8 cellular contexts compared by ENCODE assay signal in the genomic region with DNA sequence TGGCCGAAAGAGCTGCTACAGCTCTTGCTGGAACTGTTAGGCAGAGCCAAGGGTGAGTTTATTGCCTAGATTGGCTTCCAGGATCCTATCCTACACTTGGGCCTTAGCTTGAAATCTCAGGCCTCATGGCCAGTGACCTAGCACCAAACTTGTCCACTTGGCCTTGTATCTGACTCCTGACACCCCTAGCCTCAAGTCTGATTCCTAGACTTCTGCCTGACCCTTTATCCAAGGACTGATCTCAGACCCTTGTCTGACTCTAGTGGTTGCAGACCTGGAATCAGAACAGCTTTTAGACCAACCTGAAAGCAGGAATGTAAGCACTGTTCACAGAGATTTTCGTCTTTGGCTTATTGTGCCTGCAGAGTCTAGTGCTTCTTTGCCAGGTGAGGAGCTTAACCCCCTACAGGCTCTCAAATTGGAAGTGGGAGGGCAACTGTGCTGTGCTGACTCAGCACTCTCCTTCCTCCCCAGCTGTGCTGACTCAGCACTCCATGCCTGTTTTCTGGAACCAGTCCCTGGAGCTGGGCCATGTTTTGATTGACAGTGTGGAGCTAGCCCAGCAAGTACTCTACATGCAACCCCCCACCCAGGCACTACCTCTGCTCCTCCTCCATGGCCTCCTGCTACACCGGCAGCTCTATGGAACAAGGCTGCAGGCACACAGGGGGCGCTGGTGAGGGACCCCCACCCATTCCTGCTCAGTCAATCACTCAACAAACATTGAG. TPM values are rescaled to one million over a fixed set of nuclear protein-coding genes. Genes with fewer than 3 reads are reported as not detected.
A peak's percentile ranks its signal among the peaks of the same experiment; 100 is the strongest.
DNase-seq lines count a peak whose midpoint lies in the region; ATAC-seq, FAIRE-seq and TF ChIP-seq lines count a peak whose summit lies in the region.

No MANE protein-coding gene starts in this region.

- H3K4me3 ChIP-seq in astrocyte (ENCODE audit: insufficient read depth, low read depth, low read length), result no peak overlapping the region

- H3K79me2 ChIP-seq in astrocyte (ENCODE audit: insufficient read depth, low read length), result no peaks in the 10 kb centered on the region

- TF ChIP-seq CTCF in astrocyte (IDR thresholded peaks at IDR 0.05; ENCODE audit: insufficient read depth, low read depth, low read length), result no peak

- peaks cover 2% of the 10 kb centered on the region for H3K36me3 ChIP-seq in astrocyte (ENCODE audit: insufficient read depth, low read length)

- H3K36me3 Mint-ChIP-seq in astrocyte (ENCODE audit: low read depth, unreplicated experiment), result peaks cover 16% of the 10 kb centered on the region

- H3K4me2 ChIP-seq in astrocyte (ENCODE audit: low read length), result peak overlapping the region; percentile 9

- peak; percentile 27 for DNase-seq in ACHN
- peak; percentile 47 for DNase-seq in HCEC 1CT
- DNase-seq in astrocyte (ENCODE audit: low read depth), result peak; percentile 58
- DNase-seq in islet precursor cell, result peak; percentile 61
- DNase-seq in activated CD4-positive, alpha-beta T cell treated with anti-CD3 and anti-CD28 coated beads for 1 hour, result no peak
- no peak for DNase-seq in activated naive CD4-positive, alpha-beta T cell treated with Interleukin-2 at 50 U/mL for 16 hours
- DNase-seq in COLO829 (ENCODE audit: low spot score), result no peak

- no peaks in the 10 kb centered on the region for H3K9me3 ChIP-seq in astrocyte (ENCODE audit: insufficient read depth, low read depth, low read length)

- in situ Hi-C loops in ACHN (cut with HindIII; ENCODE audit: low pct_ligation_motif_present, low pct_unique_long_range_greater_than_20kb, low sequenced_read_pairs), result no loop called here

- ATAC-seq in HG02870 (IDR thresholded peaks at IDR 0.05; ENCODE audit: unreplicated experiment), result no peak

- FAIRE-seq in astrocyte (lab: Jason Lieb, UNC), result peak; percentile 52

- peaks cover 17% of the 10 kb centered on the region for H4K20me1 ChIP-seq in astrocyte (ENCODE audit: insufficient read depth, low read length)

- peaks cover 17% of the 10 kb centered on the region for H3K4me1 Mint-ChIP-seq in astrocyte (ENCODE audit: low read depth, unreplicated experiment)

- H3K4me1 ChIP-seq in astrocyte (ENCODE audit: insufficient read depth, low read length), result peaks cover 14% of the 10 kb centered on the region

- peak overlapping the region; percentile 34 for H3K4me3 Mint-ChIP-seq in astrocyte (ENCODE audit: unreplicated experiment)

- no peaks in the 10 kb centered on the region for H3K27me3 ChIP-seq in astrocyte (ENCODE audit: insufficient read depth, low read length)

- H3K27ac ChIP-seq in astrocyte (ENCODE audit: low read depth, low read length), result no peak overlapping the region

- peaks cover 3% of the 10 kb centered on the region for H3K27me3 Mint-ChIP-seq in astrocyte (ENCODE audit: low read depth, unreplicated experiment)

- H3K9me3 Mint-ChIP-seq in astrocyte (ENCODE audit: unreplicated experiment), result peaks cover 3% of the 10 kb centered on the region

- H2AFZ ChIP-seq in astrocyte (ENCODE audit: low read depth, low read length), result no peak overlapping the region

- no peak overlapping the region for H3K9ac ChIP-seq in astrocyte (ENCODE audit: low read length)

- H3K27ac Mint-ChIP-seq in astrocyte (ENCODE audit: unreplicated experiment), result no peak overlapping the region

RNA-seq across cellular contexts. Expression of a gene that starts 35.1 kb away (rescaled TPM):
- total RNA-seq in astrocyte, result 23.9 and 25.8 TPM in 2 replicates

RNA-seq across cellular contexts. Expression of a gene that starts 35.2 kb away (rescaled TPM):
- 209 and 218 TPM in 2 replicates for total RNA-seq in astrocyte

RNA-seq across cellular contexts. Expression of a gene that starts 43.7 kb away (rescaled TPM):
- 111 and 113 TPM in 2 replicates for total RNA-seq in astrocyte

RNA-seq across cellular contexts. Expression of a gene that starts 50.9 kb away (rescaled TPM):
- total RNA-seq in astrocyte, result 43.4 and 58.3 TPM in 2 replicates

Comparison
In these comparisons a context has a peak if more than half of its experiments do, and no peak if none do; other contexts are left out.
1. DNase-seq: peak in ACHN (single experiment), HCEC 1CT (single experiment), astrocyte (single experiment) and islet precursor cell (single experiment); none in activated CD4-positive, alpha-beta T cell treated with anti-CD3 and anti-CD28 coated beads for 1 hour (single experiment), activated naive CD4-positive, alpha-beta T cell treated with Interleukin-2 at 50 U/mL for 16 hours (single experiment) and COLO829 (single experiment).